Comparison of ENCODE assay signal across 21 cellular contexts in the genomic region with DNA sequence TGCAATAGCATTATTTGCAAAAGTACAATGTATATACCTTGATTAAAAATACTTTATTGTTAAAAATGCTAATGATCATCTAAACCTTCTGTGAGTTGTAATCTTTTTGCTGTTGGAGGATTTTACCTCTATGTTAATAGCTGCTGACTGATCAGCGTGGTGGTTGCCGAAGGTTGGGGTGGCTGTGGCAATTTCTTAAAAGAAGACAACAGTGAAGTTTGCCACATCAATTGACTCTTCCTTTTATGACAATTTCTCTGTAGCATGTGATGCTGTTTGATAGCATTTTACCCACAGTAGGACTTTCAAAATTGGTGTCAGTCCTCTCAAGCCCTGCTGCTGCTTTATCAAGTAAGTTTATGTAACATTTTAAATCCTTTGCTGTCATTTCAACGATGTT. TPM values are rescaled to one million over a fixed set of nuclear protein-coding genes. Genes with fewer than 3 reads are reported as not detected.
DNase-seq lines count a peak whose midpoint lies in the region; ATAC-seq and TF ChIP-seq lines count a peak whose summit lies in the region.
"Had no signal": no experiment of that assay in that cellular context is flagged by ENCODE, and none has a peak within 500 bp of the region (broad histone marks: within the 10 kb centered on the region; RNA-seq: fewer than 3 reads in every experiment).

No MANE protein-coding gene starts in this region.

- peak overlapping the region; percentile 6 for H3K27ac Mint-ChIP-seq in activated CD8-positive, alpha-beta T cell treated with anti-CD3 and anti-CD28 coated beads, Interleukin-2, amount 10 ng/mL, durations not matched to agents 7 days and 5 days
- H3K27ac Mint-ChIP-seq in activated CD8-positive, alpha-beta T cell treated with anti-CD3 and anti-CD28 coated beads for 36 hours, result no peak overlapping the region
- no peak overlapping the region for H3K27ac Mint-ChIP-seq in activated T-helper 1 cell treated with anti-CD3 and anti-CD28 coated beads, Interleukin-12 subunit alpha, Interleukin-12 subunit beta, Interleukin-2, Interleukin-4 antibody, amounts not matched to agents 30 ng/mL and 10 ng/mL and 1 ng/mL, durations not matched to agents 14 hours and 24 hours and 36 hours
- H3K27ac Mint-ChIP-seq: CD4-positive, CD25-positive, alpha-beta regulatory T cell; CD8-positive, alpha-beta memory T cell; H9 had no signal

- H3K36me3 Mint-ChIP-seq in activated CD8-positive, alpha-beta T cell treated with anti-CD3 and anti-CD28 coated beads, Interleukin-2, amount 10 ng/mL, durations not matched to agents 7 days and 5 days (ENCODE audit: low read depth), result peaks cover 3% of the 10 kb centered on the region
- no peaks in the 10 kb centered on the region for H3K36me3 Mint-ChIP-seq in activated CD8-positive, alpha-beta T cell treated with anti-CD3 and anti-CD28 coated beads for 36 hours (ENCODE audit: low read depth)
- peaks cover 7% of the 10 kb centered on the region for H3K36me3 Mint-ChIP-seq in activated T-helper 1 cell treated with anti-CD3 and anti-CD28 coated beads, Interleukin-12 subunit alpha, Interleukin-12 subunit beta, Interleukin-2, Interleukin-4 antibody, amounts not matched to agents 30 ng/mL and 10 ng/mL and 1 ng/mL, durations not matched to agents 14 hours and 24 hours and 36 hours (ENCODE audit: low read depth)
- H3K36me3 Mint-ChIP-seq: CD4-positive, CD25-positive, alpha-beta regulatory T cell had no signal

- H3K4me1 ChIP-seq in neutrophil (ENCODE audit: control insufficient read depth in 1 of 2, insufficient read depth in 1 of 2, low read depth in 1 of 2, low read length in 1 of 2), result peaks cover 43 to 60% of the 10 kb centered on the region in 2 experiments
- H3K4me1 ChIP-seq: BE2C had no signal

- no peaks in the 10 kb centered on the region for H3K27me3 ChIP-seq in neutrophil
- H3K27me3 ChIP-seq: BE2C had no signal

- intact Hi-C loops in activated CD8-positive, alpha-beta T cell treated with anti-CD3 and anti-CD28 coated beads for 36 hours (cut with micrococcal nuclease), result no loop called here
- intact Hi-C loops in activated T-helper 1 cell treated with anti-CD3 and anti-CD28 coated beads, Interleukin-12 subunit alpha, Interleukin-12 subunit beta, Interleukin-2, Interleukin-4 antibody, amounts not matched to agents 30 ng/mL and 10 ng/mL and 1 ng/mL, durations not matched to agents 14 hours and 24 hours and 36 hours (cut with micrococcal nuclease), result no loop called here

- peak; percentile 51 for DNase-seq in activated CD8-positive, alpha-beta T cell treated with anti-CD3 and anti-CD28 coated beads, Interleukin-2, amount 10 ng/mL, durations not matched to agents 7 days and 5 days
- DNase-seq in activated CD8-positive, alpha-beta T cell treated with anti-CD3 and anti-CD28 coated beads for 36 hours, result no peak
- peak; percentile 36 for DNase-seq in Jurkat, Clone E6-1 (ENCODE audit: low read depth, low spot score)
- DNase-seq in activated T-helper 1 cell treated with anti-CD3 and anti-CD28 coated beads, Interleukin-12 subunit alpha, Interleukin-12 subunit beta, Interleukin-2, Interleukin-4 antibody, amounts not matched to agents 30 ng/mL and 10 ng/mL and 1 ng/mL, durations not matched to agents 14 hours and 24 hours and 36 hours (ENCODE audit: low spot score), result peak; percentile 9
- DNase-seq in NCI-H82 treated with DMSO at 0.1 percent for 48 hours (lab: John Stamatoyannopoulos, UW; ENCODE audit: unreplicated experiment) (no peak), cerebellum (ENCODE audit: low spot score) (no peak)
- DNase-seq: ACHN, BE2C, C1 segment of cervical spinal cord, COR-L47, DMS 273 treated with DMSO at 0.1 percent for 48 hours, DMS53, DND-41, EL, H9 had no signal

- peaks cover 6% of the 10 kb centered on the region for H3K27me3 Mint-ChIP-seq in activated CD8-positive, alpha-beta T cell treated with anti-CD3 and anti-CD28 coated beads, Interleukin-2, amount 10 ng/mL, durations not matched to agents 7 days and 5 days (ENCODE audit: low read depth)
- peaks cover 11% of the 10 kb centered on the region for H3K27me3 Mint-ChIP-seq in activated CD8-positive, alpha-beta T cell treated with anti-CD3 and anti-CD28 coated beads for 36 hours
- H3K27me3 Mint-ChIP-seq in activated T-helper 1 cell treated with anti-CD3 and anti-CD28 coated beads, Interleukin-12 subunit alpha, Interleukin-12 subunit beta, Interleukin-2, Interleukin-4 antibody, amounts not matched to agents 30 ng/mL and 10 ng/mL and 1 ng/mL, durations not matched to agents 14 hours and 24 hours and 36 hours (ENCODE audit: insufficient read depth), result peaks cover 9% of the 10 kb centered on the region
- H3K27me3 Mint-ChIP-seq: CD4-positive, CD25-positive, alpha-beta regulatory T cell had no signal

- CTCF ChIA-PET in activated CD8-positive, alpha-beta T cell treated with anti-CD3 and anti-CD28 coated beads, Interleukin-2, amount 10 ng/mL, durations not matched to agents 7 days and 5 days (lab: Charles Lee), result interaction anchor here (0.7 to 4.7 kb wide), 4 partner anchors 17 to 126 kb away, joined by 3 to 40 read pairs (median 10); partner anchors contain the start of genes ENTPD1 and TCTN3
- CTCF ChIA-PET in activated CD8-positive, alpha-beta T cell treated with anti-CD3 and anti-CD28 coated beads for 36 hours (lab: Charles Lee), result no interaction called here

- no peak overlapping the region for H3K4me3 ChIP-seq in Jurkat, Clone E6-1 (ENCODE audit: low read length)
- H3K4me3 ChIP-seq in neutrophil (ENCODE audit: low read depth in 1 of 2, low read length in 1 of 2), result no peak overlapping the region
- H3K4me3 ChIP-seq: GM12878 had no signal

- H3K36me3 ChIP-seq in neutrophil, result no peaks in the 10 kb centered on the region
- H3K36me3 ChIP-seq: BE2C had no signal

- peak; percentile 39 for ATAC-seq in activated CD8-positive, alpha-beta T cell treated with anti-CD3 and anti-CD28 coated beads, Interleukin-2, amount 10 ng/mL, durations not matched to agents 7 days and 5 days
- no peak for ATAC-seq in activated CD8-positive, alpha-beta T cell treated with anti-CD3 and anti-CD28 coated beads for 36 hours
- ATAC-seq: GM12878 had no signal

- peaks cover 5% of the 10 kb centered on the region for H3K9me3 Mint-ChIP-seq in activated CD8-positive, alpha-beta T cell treated with anti-CD3 and anti-CD28 coated beads, Interleukin-2, amount 10 ng/mL, durations not matched to agents 7 days and 5 days (ENCODE audit: insufficient read depth)
- H3K9me3 Mint-ChIP-seq in activated CD8-positive, alpha-beta T cell treated with anti-CD3 and anti-CD28 coated beads for 36 hours, result peaks cover 3% of the 10 kb centered on the region
- H3K9me3 Mint-ChIP-seq in activated T-helper 1 cell treated with anti-CD3 and anti-CD28 coated beads, Interleukin-12 subunit alpha, Interleukin-12 subunit beta, Interleukin-2, Interleukin-4 antibody, amounts not matched to agents 30 ng/mL and 10 ng/mL and 1 ng/mL, durations not matched to agents 14 hours and 24 hours and 36 hours, result peaks cover 8% of the 10 kb centered on the region

- peaks cover 29% of the 10 kb centered on the region for H3K4me1 Mint-ChIP-seq in activated CD8-positive, alpha-beta T cell treated with anti-CD3 and anti-CD28 coated beads, Interleukin-2, amount 10 ng/mL, durations not matched to agents 7 days and 5 days (ENCODE audit: low read depth)
- no peaks in the 10 kb centered on the region for H3K4me1 Mint-ChIP-seq in activated CD8-positive, alpha-beta T cell treated with anti-CD3 and anti-CD28 coated beads for 36 hours (ENCODE audit: low read depth)
- peaks cover 30% of the 10 kb centered on the region for H3K4me1 Mint-ChIP-seq in activated T-helper 1 cell treated with anti-CD3 and anti-CD28 coated beads, Interleukin-12 subunit alpha, Interleukin-12 subunit beta, Interleukin-2, Interleukin-4 antibody, amounts not matched to agents 30 ng/mL and 10 ng/mL and 1 ng/mL, durations not matched to agents 14 hours and 24 hours and 36 hours (ENCODE audit: low read depth)

- POLR2A ChIA-PET in activated CD8-positive, alpha-beta T cell treated with anti-CD3 and anti-CD28 coated beads, Interleukin-2, amount 10 ng/mL, durations not matched to agents 7 days and 5 days (lab: Charles Lee), result no interaction called here
- POLR2A ChIA-PET in activated CD8-positive, alpha-beta T cell treated with anti-CD3 and anti-CD28 coated beads for 36 hours (lab: Charles Lee), result no interaction called here

- H3K9me3 ChIP-seq in neutrophil, result no peaks in the 10 kb centered on the region
- H3K9me3 ChIP-seq: BE2C had no signal

- TF ChIP-seq CTCF in activated CD8-positive, alpha-beta T cell treated with anti-CD3 and anti-CD28 coated beads for 36 hours (IDR thresholded peaks at IDR 0.05), result no peak
- TF ChIP-seq CTCF in neutrophil (IDR thresholded peaks at IDR 0.05), result no peak

- peak overlapping the region; percentile 69 for H3K27ac ChIP-seq in neutrophil

- no peak overlapping the region for H3K4me3 Mint-ChIP-seq in activated CD8-positive, alpha-beta T cell treated with anti-CD3 and anti-CD28 coated beads, Interleukin-2, amount 10 ng/mL, durations not matched to agents 7 days and 5 days
- no peak overlapping the region for H3K4me3 Mint-ChIP-seq in activated CD8-positive, alpha-beta T cell treated with anti-CD3 and anti-CD28 coated beads for 36 hours
- no peak overlapping the region for H3K4me3 Mint-ChIP-seq in activated T-helper 1 cell treated with anti-CD3 and anti-CD28 coated beads, Interleukin-12 subunit alpha, Interleukin-12 subunit beta, Interleukin-2, Interleukin-4 antibody, amounts not matched to agents 30 ng/mL and 10 ng/mL and 1 ng/mL, durations not matched to agents 14 hours and 24 hours and 36 hours
- H3K4me3 Mint-ChIP-seq: CD4-positive, CD25-positive, alpha-beta regulatory T cell; CD8-positive, alpha-beta memory T cell; H9 had no signal

RNA-seq across cellular contexts. Expression of gene ENTPD1, which starts 16.9 kb away (rescaled TPM):
- total RNA-seq in activated CD8-positive, alpha-beta T cell treated with anti-CD3 and anti-CD28 coated beads, Interleukin-2, amount 10 ng/mL, durations not matched to agents 7 days and 5 days, result 10 to 100 TPM; 14.2 to 14.9 TPM
- total RNA-seq in activated CD8-positive, alpha-beta T cell treated with anti-CD3 and anti-CD28 coated beads for 36 hours, result 1 to 10 TPM; 4.4 to 4.6 TPM
- 0.57 TPM for polyA plus RNA-seq in Jurkat, Clone E6-1 (2012; ENCODE audit: insufficient read depth, insufficient read length)
- 25.8 and 26.3 TPM in 2 replicates for total RNA-seq in activated T-helper 1 cell treated with anti-CD3 and anti-CD28 coated beads, Interleukin-12 subunit alpha, Interleukin-12 subunit beta, Interleukin-2, Interleukin-4 antibody, amounts not matched to agents 30 ng/mL and 10 ng/mL and 1 ng/mL, durations not matched to agents 14 hours and 24 hours and 36 hours
- total RNA-seq in cerebellum, result 12.2 TPM
- total RNA-seq: G401, HT-29 had no signal

RNA-seq across cellular contexts. Expression of gene TCTN3, which starts 45.3 kb away (rescaled TPM):
- 10 to 100 TPM; 19.5 to 20.4 TPM for total RNA-seq in activated CD8-positive, alpha-beta T cell treated with anti-CD3 and anti-CD28 coated beads, Interleukin-2, amount 10 ng/mL, durations not matched to agents 7 days and 5 days
- 10 to 100 TPM; 17.6 to 20.5 TPM for total RNA-seq in activated CD8-positive, alpha-beta T cell treated with anti-CD3 and anti-CD28 coated beads for 36 hours
- 28.9 TPM for polyA plus RNA-seq in Jurkat, Clone E6-1 (2012; ENCODE audit: insufficient read depth, insufficient read length)
- 56.3 and 58.0 TPM in 2 replicates for total RNA-seq in activated T-helper 1 cell treated with anti-CD3 and anti-CD28 coated beads, Interleukin-12 subunit alpha, Interleukin-12 subunit beta, Interleukin-2, Interleukin-4 antibody, amounts not matched to agents 30 ng/mL and 10 ng/mL and 1 ng/mL, durations not matched to agents 14 hours and 24 hours and 36 hours
- 23.3 TPM for total RNA-seq in cerebellum

Comparison
In these comparisons a context has a peak if more than half of its experiments do, and no peak if none do; other contexts are left out.
1. DNase-seq: peak in activated CD8-positive, alpha-beta T cell treated with anti-CD3 and anti-CD28 coated beads, Interleukin-2, amount 10 ng/mL, durations not matched to agents 7 days and 5 days (single experiment), Jurkat, Clone E6-1 (single experiment) and activated T-helper 1 cell treated with anti-CD3 and anti-CD28 coated beads, Interleukin-12 subunit alpha, Interleukin-12 subunit beta, Interleukin-2, Interleukin-4 antibody, amounts not matched to agents 30 ng/mL and 10 ng/mL and 1 ng/mL, durations not matched to agents 14 hours and 24 hours and 36 hours (single experiment); none in activated CD8-positive, alpha-beta T cell treated with anti-CD3 and anti-CD28 coated beads for 36 hours (single experiment), NCI-H82 treated with DMSO at 0.1 percent for 48 hours (single experiment) and cerebellum (single experiment).